ENCODE assay signal across 8 cellular contexts in the genomic region with DNA sequence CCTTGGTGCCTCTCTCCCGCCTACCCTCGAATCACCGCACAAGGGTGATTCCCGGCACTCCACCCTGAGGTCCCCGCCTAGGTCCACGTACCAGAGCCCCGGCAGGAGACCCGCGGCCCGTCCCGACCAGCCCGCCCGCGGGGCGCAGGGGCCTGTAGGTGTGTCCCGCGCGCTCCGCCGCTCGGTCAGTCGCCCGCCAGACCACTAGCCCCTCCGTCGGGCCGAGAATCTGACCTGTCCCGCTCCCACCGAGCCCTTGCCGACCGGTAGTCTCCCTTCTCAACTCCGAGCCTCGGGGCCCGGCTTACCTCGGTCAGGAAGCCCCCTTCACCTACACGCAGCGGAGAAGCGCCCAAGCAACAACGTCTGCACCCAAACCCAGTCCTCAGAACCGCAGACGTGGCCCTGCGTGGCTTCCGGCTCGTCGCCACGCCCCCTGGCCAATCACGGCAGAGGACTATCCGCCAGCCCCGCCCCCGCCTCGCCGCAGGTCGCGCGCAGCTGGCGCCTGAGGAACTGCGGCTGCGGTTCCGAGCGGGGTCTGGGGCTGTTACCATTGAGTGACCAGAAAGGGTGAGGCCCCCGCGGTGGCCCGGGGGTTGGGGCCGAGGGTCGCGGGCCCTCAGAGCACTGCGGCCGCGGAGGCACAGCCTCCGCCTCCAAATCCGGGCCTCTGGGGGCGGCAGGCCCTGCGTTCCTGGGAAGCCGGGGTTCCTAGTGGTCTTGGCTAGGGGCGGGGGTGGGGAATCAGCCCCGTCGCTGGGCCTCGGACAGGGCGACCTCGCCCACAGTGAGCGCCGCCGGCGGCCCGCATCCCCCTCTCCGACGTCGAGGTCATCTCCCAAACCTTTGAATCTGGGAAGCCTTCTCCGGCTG. TPM values are rescaled to one million over a fixed set of nuclear protein-coding genes. Genes with fewer than 3 reads are reported as not detected.
A peak's percentile ranks its signal among the peaks of the same experiment; 100 is the strongest.
DNase-seq lines count a peak whose midpoint lies in the region; ATAC-seq and TF ChIP-seq lines count a peak whose summit lies in the region.

A gene with protein sequence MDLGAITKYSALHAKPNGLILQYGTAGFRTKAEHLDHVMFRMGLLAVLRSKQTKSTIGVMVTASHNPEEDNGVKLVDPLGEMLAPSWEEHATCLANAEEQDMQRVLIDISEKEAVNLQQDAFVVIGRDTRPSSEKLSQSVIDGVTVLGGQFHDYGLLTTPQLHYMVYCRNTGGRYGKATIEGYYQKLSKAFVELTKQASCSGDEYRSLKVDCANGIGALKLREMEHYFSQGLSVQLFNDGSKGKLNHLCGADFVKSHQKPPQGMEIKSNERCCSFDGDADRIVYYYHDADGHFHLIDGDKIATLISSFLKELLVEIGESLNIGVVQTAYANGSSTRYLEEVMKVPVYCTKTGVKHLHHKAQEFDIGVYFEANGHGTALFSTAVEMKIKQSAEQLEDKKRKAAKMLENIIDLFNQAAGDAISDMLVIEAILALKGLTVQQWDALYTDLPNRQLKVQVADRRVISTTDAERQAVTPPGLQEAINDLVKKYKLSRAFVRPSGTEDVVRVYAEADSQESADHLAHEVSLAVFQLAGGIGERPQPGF (minus strand): TSS at position 395 of the 876 bp plus-strand sequence. CDS start 2,253 bp downstream, outside the sequence.
A gene (plus strand): TSS at position 487 of the 876 bp plus-strand sequence. CDS start 1,095 bp downstream, outside the sequence.

- H3K9me3 Mint-ChIP-seq in activated T-helper 2 cell treated with anti-CD3 and anti-CD28 coated beads, Interferon-gamma antibody, Interleukin-2, Interleukin-4, amounts not matched to agents 10 μg/mL and 5 μg/mL and 100 μg/mL, durations not matched to agents 14 hours and 24 hours and 36 hours: no peaks in the 10 kb centered on the region
- no peaks in the 10 kb centered on the region for H3K9me3 Mint-ChIP-seq in natural killer cell

- no peak within 1 kb of the TSS for H3K27ac ChIP-seq in KMS-11

- DNase-seq in Daoy (ENCODE audit: low read depth): peak; percentile 97
- peak; percentile 79 for DNase-seq in RPMI8226
- DNase-seq in activated T-helper 2 cell treated with anti-CD3 and anti-CD28 coated beads, Interferon-gamma antibody, Interleukin-2, Interleukin-4, amounts not matched to agents 10 μg/mL and 5 μg/mL and 100 μg/mL, durations not matched to agents 14 hours and 24 hours and 36 hours (ENCODE audit: low spot score): peak; percentile 85
- peak; percentile 77 for DNase-seq in fibroblast of mammary gland (ENCODE audit: low read depth)
- DNase-seq in natural killer cell: peak; percentile 90
- peak; percentile 82 to 89 (median 85) for DNase-seq in stimulated activated naive CD4-positive, alpha-beta T cell (lab: John Stamatoyannopoulos, UW)

- no peaks in the 10 kb centered on the region for H3K27me3 ChIP-seq in KMS-11 (ENCODE audit: insufficient read depth, low read depth)

- intact Hi-C loops in activated T-helper 2 cell treated with anti-CD3 and anti-CD28 coated beads, Interferon-gamma antibody, Interleukin-2, Interleukin-4, amounts not matched to agents 10 μg/mL and 5 μg/mL and 100 μg/mL, durations not matched to agents 14 hours and 24 hours and 36 hours (cut with micrococcal nuclease): loop anchor here (1.0 to 5.0 kb wide), 3 partner anchors 22 to 946 kb away; a partner anchor contains a TSS
- intact Hi-C loops in natural killer cell (cut with micrococcal nuclease): loop anchor here (1.0 kb wide), 2 partner anchors 126 to 945 kb away; a partner anchor contains a TSS

- H3K4me2 ChIP-seq in KMS-11: peak within 1 kb of the TSS; percentile 71

- H3K4me3 ChIP-seq in KMS-11 (IDR thresholded peaks at IDR 0.05; ENCODE audit: insufficient read depth, low read depth, low read length): no peak within 1 kb of the TSS
- H3K4me3 ChIP-seq in fibroblast of mammary gland (ENCODE audit: control insufficient read depth, low read depth, low read length): peak within 1 kb of the TSS; percentile 87

- H3K36me3 ChIP-seq in KMS-11 (ENCODE audit: insufficient read depth): no peaks in the 10 kb centered on the region

- no peaks in the 10 kb centered on the region for H4K20me1 ChIP-seq in KMS-11 (ENCODE audit: insufficient read depth)

- H3K27me3 Mint-ChIP-seq in activated T-helper 2 cell treated with anti-CD3 and anti-CD28 coated beads, Interferon-gamma antibody, Interleukin-2, Interleukin-4, amounts not matched to agents 10 μg/mL and 5 μg/mL and 100 μg/mL, durations not matched to agents 14 hours and 24 hours and 36 hours (ENCODE audit: low read depth): peaks cover 6% of the 10 kb centered on the region
- H3K27me3 Mint-ChIP-seq in natural killer cell (ENCODE audit: low read depth in 2 of 2): no peaks in the 10 kb centered on the region

- H3K9ac ChIP-seq in KMS-11: peak within 1 kb of the TSS; percentile 51; the same call in 1 of the 2 replicates

- peak; percentile 97 for ATAC-seq in GM21825 (IDR thresholded peaks at IDR 0.05; ENCODE audit: unreplicated experiment)
- peak; percentile 97 to 98 (median 97) for ATAC-seq in natural killer cell

- no peaks in the 10 kb centered on the region for H3K79me2 ChIP-seq in KMS-11 (ENCODE audit: insufficient read depth, low read depth)

- peaks cover 31% of the 10 kb centered on the region for H3K36me3 Mint-ChIP-seq in activated T-helper 2 cell treated with anti-CD3 and anti-CD28 coated beads, Interferon-gamma antibody, Interleukin-2, Interleukin-4, amounts not matched to agents 10 μg/mL and 5 μg/mL and 100 μg/mL, durations not matched to agents 14 hours and 24 hours and 36 hours (ENCODE audit: low read depth)
- H3K36me3 Mint-ChIP-seq in natural killer cell: no peaks in the 10 kb centered on the region

- peak within 1 kb of the TSS; percentile 89 for H3K27ac Mint-ChIP-seq in activated T-helper 2 cell treated with anti-CD3 and anti-CD28 coated beads, Interferon-gamma antibody, Interleukin-2, Interleukin-4, amounts not matched to agents 10 μg/mL and 5 μg/mL and 100 μg/mL, durations not matched to agents 14 hours and 24 hours and 36 hours
- peak within 1 kb of the TSS; percentile 90 to 99 for H3K27ac Mint-ChIP-seq in natural killer cell

- TF ChIP-seq CTCF in KMS-11 (conservative IDR thresholded peaks at IDR 0.05; ENCODE audit: low read depth, low read length) (no peak), fibroblast of mammary gland (conservative IDR thresholded peaks at IDR 0.05; ENCODE audit: control insufficient read depth, insufficient read depth, low read depth, low read length) (no peak), natural killer cell (IDR thresholded peaks at IDR 0.05) (no peak)

- H3K4me1 Mint-ChIP-seq in activated T-helper 2 cell treated with anti-CD3 and anti-CD28 coated beads, Interferon-gamma antibody, Interleukin-2, Interleukin-4, amounts not matched to agents 10 μg/mL and 5 μg/mL and 100 μg/mL, durations not matched to agents 14 hours and 24 hours and 36 hours (ENCODE audit: low read depth): peaks cover 17% of the 10 kb centered on the region
- H3K4me1 Mint-ChIP-seq in natural killer cell: peaks cover 18 to 20% of the 10 kb centered on the region in 2 donors

- H3K4me1 ChIP-seq in KMS-11 (ENCODE audit: low read depth, poor library complexity, severe bottlenecking): peaks cover 5% of the 10 kb centered on the region

- peak within 1 kb of the TSS; percentile 71 for H2AFZ ChIP-seq in KMS-11 (ENCODE audit: low read depth)

- peak within 1 kb of the TSS; percentile 90 for H3K4me3 Mint-ChIP-seq in activated T-helper 2 cell treated with anti-CD3 and anti-CD28 coated beads, Interferon-gamma antibody, Interleukin-2, Interleukin-4, amounts not matched to agents 10 μg/mL and 5 μg/mL and 100 μg/mL, durations not matched to agents 14 hours and 24 hours and 36 hours (ENCODE audit: low read depth)
- peak within 1 kb of the TSS; percentile 99 for H3K4me3 Mint-ChIP-seq in natural killer cell

RNA-seq across cellular contexts. Expression of the first gene that starts in this region (rescaled TPM):
- total RNA-seq in Daoy (2014; rRNA removed; shearing (Covaris generic)): 59.8 and 77.3 TPM in 2 replicates
- 29.2 and 31.3 TPM in 2 replicates for total RNA-seq in activated T-helper 2 cell treated with anti-CD3 and anti-CD28 coated beads, Interferon-gamma antibody, Interleukin-2, Interleukin-4, amounts not matched to agents 10 μg/mL and 5 μg/mL and 100 μg/mL, durations not matched to agents 14 hours and 24 hours and 36 hours
- 10 to 100 TPM; 16.6 to 26.4 (median 17.2) TPM for total RNA-seq in natural killer cell

RNA-seq across cellular contexts. Expression of the second gene that starts in this region (rescaled TPM):
- 0.97 and 2.6 TPM in 2 replicates for total RNA-seq in Daoy (2014; rRNA removed; shearing (Covaris generic))
- 1.4 and 1.5 TPM in 2 replicates for total RNA-seq in activated T-helper 2 cell treated with anti-CD3 and anti-CD28 coated beads, Interferon-gamma antibody, Interleukin-2, Interleukin-4, amounts not matched to agents 10 μg/mL and 5 μg/mL and 100 μg/mL, durations not matched to agents 14 hours and 24 hours and 36 hours
- total RNA-seq in natural killer cell: 1 to 10 TPM in 1 of 3 donors, under 1 TPM in 2; 0.86 to 1.1 (median 0.93) TPM
